Comparison of ENCODE assay signal across 1 cellular context in genomic region chr18:22933206-22933957, GRCh38.
A peak's percentile ranks its signal among the peaks of the same experiment; 100 is the strongest.
TF ChIP-seq lines count a peak whose summit lies in the region.

Gene RBBP8 (plus strand): TSS chr18:22933328. CDS start chr18:22936852, 3,524 bp downstream.

TF ChIP-seq in HepG2, 621 proteins besides CTCF, POLR2A, EP300 and RAD21 (continued from another document and continues in another):
- TF ChIP-seq BRF2 (CRISPR knock-in tag; IDR thresholded peaks at IDR 0.05): no peak
- peak; percentile 85; the same call in 1 of the 2 replicates for TF ChIP-seq THAP7 (CRISPR knock-in tag; IDR thresholded peaks at IDR 0.05)
- no peak for TF ChIP-seq PLSCR1 (CRISPR knock-in tag; IDR thresholded peaks at IDR 0.05; ENCODE audit: borderline replicate concordance)
- no peak for TF ChIP-seq CREB3 (CRISPR knock-in tag; IDR thresholded peaks at IDR 0.05)
- TF ChIP-seq, protein P1, sequence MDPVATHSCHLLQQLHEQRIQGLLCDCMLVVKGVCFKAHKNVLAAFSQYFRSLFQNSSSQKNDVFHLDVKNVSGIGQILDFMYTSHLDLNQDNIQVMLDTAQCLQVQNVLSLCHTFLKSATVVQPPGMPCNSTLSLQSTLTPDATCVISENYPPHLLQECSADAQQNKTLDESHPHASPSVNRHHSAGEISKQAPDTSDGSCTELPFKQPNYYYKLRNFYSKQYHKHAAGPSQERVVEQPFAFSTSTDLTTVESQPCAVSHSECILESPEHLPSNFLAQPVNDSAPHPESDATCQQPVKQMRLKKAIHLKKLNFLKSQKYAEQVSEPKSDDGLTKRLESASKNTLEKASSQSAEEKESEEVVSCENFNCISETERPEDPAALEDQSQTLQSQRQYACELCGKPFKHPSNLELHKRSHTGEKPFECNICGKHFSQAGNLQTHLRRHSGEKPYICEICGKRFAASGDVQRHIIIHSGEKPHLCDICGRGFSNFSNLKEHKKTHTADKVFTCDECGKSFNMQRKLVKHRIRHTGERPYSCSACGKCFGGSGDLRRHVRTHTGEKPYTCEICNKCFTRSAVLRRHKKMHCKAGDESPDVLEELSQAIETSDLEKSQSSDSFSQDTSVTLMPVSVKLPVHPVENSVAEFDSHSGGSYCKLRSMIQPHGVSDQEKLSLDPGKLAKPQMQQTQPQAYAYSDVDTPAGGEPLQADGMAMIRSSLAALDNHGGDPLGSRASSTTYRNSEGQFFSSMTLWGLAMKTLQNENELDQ (CRISPR knock-in tag; IDR thresholded peaks at IDR 0.05; ENCODE audit: borderline replicate concordance): no peak; the same call in 1 of the 2 replicates
- peak; percentile 64; the same call in 1 of the 2 replicates for TF ChIP-seq NRL (CRISPR knock-in tag; IDR thresholded peaks at IDR 0.05; ENCODE audit: borderline replicate concordance)
- TF ChIP-seq, protein P2, sequence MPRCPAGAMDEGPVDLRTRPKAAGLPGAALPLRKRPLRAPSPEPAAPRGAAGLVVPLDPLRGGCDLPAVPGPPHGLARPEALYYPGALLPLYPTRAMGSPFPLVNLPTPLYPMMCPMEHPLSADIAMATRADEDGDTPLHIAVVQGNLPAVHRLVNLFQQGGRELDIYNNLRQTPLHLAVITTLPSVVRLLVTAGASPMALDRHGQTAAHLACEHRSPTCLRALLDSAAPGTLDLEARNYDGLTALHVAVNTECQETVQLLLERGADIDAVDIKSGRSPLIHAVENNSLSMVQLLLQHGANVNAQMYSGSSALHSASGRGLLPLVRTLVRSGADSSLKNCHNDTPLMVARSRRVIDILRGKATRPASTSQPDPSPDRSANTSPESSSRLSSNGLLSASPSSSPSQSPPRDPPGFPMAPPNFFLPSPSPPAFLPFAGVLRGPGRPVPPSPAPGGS (CRISPR knock-in tag; IDR thresholded peaks at IDR 0.05): peak; percentile 25; the same call in 1 of the 2 replicates
- no peak; the same call in 1 of the 2 replicates for TF ChIP-seq GTF3A (CRISPR knock-in tag; conservative IDR thresholded peaks at IDR 0.05)
- no peak for TF ChIP-seq MAZ (IDR thresholded peaks at IDR 0.05; ENCODE audit: borderline replicate concordance, low read depth, low read length)
- peak; percentile 78; the same call in 1 of the 2 replicates for TF ChIP-seq MAZ (CRISPR knock-in tag; IDR thresholded peaks at IDR 0.05; ENCODE audit: low read depth)
- TF ChIP-seq EEA1 (CRISPR knock-in tag; IDR thresholded peaks at IDR 0.05; ENCODE audit: borderline replicate concordance): peak; percentile 59
- TF ChIP-seq GLI4 (CRISPR knock-in tag; IDR thresholded peaks at IDR 0.05; ENCODE audit: borderline replicate concordance): peak; percentile 58; the same call in 1 of the 2 replicates
- TF ChIP-seq, protein P3, sequence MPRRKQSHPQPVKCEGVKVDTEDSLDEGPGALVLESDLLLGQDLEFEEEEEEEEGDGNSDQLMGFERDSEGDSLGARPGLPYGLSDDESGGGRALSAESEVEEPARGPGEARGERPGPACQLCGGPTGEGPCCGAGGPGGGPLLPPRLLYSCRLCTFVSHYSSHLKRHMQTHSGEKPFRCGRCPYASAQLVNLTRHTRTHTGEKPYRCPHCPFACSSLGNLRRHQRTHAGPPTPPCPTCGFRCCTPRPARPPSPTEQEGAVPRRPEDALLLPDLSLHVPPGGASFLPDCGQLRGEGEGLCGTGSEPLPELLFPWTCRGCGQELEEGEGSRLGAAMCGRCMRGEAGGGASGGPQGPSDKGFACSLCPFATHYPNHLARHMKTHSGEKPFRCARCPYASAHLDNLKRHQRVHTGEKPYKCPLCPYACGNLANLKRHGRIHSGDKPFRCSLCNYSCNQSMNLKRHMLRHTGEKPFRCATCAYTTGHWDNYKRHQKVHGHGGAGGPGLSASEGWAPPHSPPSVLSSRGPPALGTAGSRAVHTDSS (CRISPR knock-in tag; conservative IDR thresholded peaks at IDR 0.05): no peak
- no peak for TF ChIP-seq PBX3 (CRISPR knock-in tag; IDR thresholded peaks at IDR 0.05; ENCODE audit: borderline replicate concordance)
- peak; percentile 78 for TF ChIP-seq SNAI1 (CRISPR knock-in tag; IDR thresholded peaks at IDR 0.05; ENCODE audit: borderline replicate concordance)
- no peak for TF ChIP-seq ISL2 (CRISPR knock-in tag; IDR thresholded peaks at IDR 0.05)
- no peak for TF ChIP-seq RFXANK (CRISPR knock-in tag; IDR thresholded peaks at IDR 0.05)
- 0 out of 2 replicates have a peak, but pooled peaks have one; percentile 66 for TF ChIP-seq REL (CRISPR knock-in tag; conservative IDR thresholded peaks at IDR 0.05)
- TF ChIP-seq ATF6 (CRISPR knock-in tag; conservative IDR thresholded peaks at IDR 0.05): no peak
- TF ChIP-seq RARG (CRISPR knock-in tag; IDR thresholded peaks at IDR 0.05; ENCODE audit: low read depth): no peak
- TF ChIP-seq CREBL2 (CRISPR knock-in tag; IDR thresholded peaks at IDR 0.05; ENCODE audit: borderline replicate concordance): no peak
- no peak for TF ChIP-seq ZNF3 (CRISPR knock-in tag; IDR thresholded peaks at IDR 0.05)
- TF ChIP-seq U2AF2 (IDR thresholded peaks at IDR 0.05; ENCODE audit: low read depth, low read length): no peak
- TF ChIP-seq KDM4B (CRISPR knock-in tag; IDR thresholded peaks at IDR 0.05): no peak; the same call in 1 of the 2 replicates
- TF ChIP-seq PATZ1 (CRISPR knock-in tag; IDR thresholded peaks at IDR 0.05): peak; percentile 63
- peak; percentile 72; the same call in 1 of the 2 replicates for TF ChIP-seq NFAT5 (CRISPR knock-in tag; IDR thresholded peaks at IDR 0.05)
- no peak for TF ChIP-seq BHLHE40 (IDR thresholded peaks at IDR 0.05; ENCODE audit: low read length)
- TF ChIP-seq ZNF30 (CRISPR knock-in tag; IDR thresholded peaks at IDR 0.05): 0 out of 2 replicates have a peak, but pooled peaks have one; percentile 40
- TF ChIP-seq JUNB (CRISPR knock-in tag; IDR thresholded peaks at IDR 0.05; ENCODE audit: borderline replicate concordance): no peak
- TF ChIP-seq NPAS2 (CRISPR knock-in tag; IDR thresholded peaks at IDR 0.05; ENCODE audit: borderline replicate concordance): no peak
- TF ChIP-seq SALL2 (CRISPR knock-in tag; IDR thresholded peaks at IDR 0.05): peak; percentile 6; the same call in 1 of the 2 replicates
- TF ChIP-seq ZNF17 (CRISPR knock-in tag; IDR thresholded peaks at IDR 0.05): no peak
- no peak for TF ChIP-seq MIER2 (CRISPR knock-in tag; IDR thresholded peaks at IDR 0.05)
- TF ChIP-seq ARHGAP35 (CRISPR knock-in tag; IDR thresholded peaks at IDR 0.05; ENCODE audit: borderline replicate concordance): 0 out of 2 replicates have a peak, but pooled peaks have one; percentile 37
- TF ChIP-seq ERF (CRISPR knock-in tag; IDR thresholded peaks at IDR 0.05): peak; percentile 45; the same call in 1 of the 2 replicates
- peak; percentile 36; the same call in 1 of the 2 replicates for TF ChIP-seq ZNF441 (CRISPR knock-in tag; IDR thresholded peaks at IDR 0.05; ENCODE audit: borderline replicate concordance)
- TF ChIP-seq MIER3 (CRISPR knock-in tag; IDR thresholded peaks at IDR 0.05; ENCODE audit: borderline replicate concordance): peak; percentile 56; the same call in 1 of the 2 replicates
- no peak for TF ChIP-seq ZNF616 (CRISPR knock-in tag; IDR thresholded peaks at IDR 0.05; ENCODE audit: low read depth)
- TF ChIP-seq ZNF225 (CRISPR knock-in tag; IDR thresholded peaks at IDR 0.05): no peak
- peak; percentile 52; the same call in 1 of the 2 replicates for TF ChIP-seq ZNF331 (CRISPR knock-in tag; IDR thresholded peaks at IDR 0.05)
